Comparison of ENCODE assay signal across 8 cellular contexts in the genomic region with DNA sequence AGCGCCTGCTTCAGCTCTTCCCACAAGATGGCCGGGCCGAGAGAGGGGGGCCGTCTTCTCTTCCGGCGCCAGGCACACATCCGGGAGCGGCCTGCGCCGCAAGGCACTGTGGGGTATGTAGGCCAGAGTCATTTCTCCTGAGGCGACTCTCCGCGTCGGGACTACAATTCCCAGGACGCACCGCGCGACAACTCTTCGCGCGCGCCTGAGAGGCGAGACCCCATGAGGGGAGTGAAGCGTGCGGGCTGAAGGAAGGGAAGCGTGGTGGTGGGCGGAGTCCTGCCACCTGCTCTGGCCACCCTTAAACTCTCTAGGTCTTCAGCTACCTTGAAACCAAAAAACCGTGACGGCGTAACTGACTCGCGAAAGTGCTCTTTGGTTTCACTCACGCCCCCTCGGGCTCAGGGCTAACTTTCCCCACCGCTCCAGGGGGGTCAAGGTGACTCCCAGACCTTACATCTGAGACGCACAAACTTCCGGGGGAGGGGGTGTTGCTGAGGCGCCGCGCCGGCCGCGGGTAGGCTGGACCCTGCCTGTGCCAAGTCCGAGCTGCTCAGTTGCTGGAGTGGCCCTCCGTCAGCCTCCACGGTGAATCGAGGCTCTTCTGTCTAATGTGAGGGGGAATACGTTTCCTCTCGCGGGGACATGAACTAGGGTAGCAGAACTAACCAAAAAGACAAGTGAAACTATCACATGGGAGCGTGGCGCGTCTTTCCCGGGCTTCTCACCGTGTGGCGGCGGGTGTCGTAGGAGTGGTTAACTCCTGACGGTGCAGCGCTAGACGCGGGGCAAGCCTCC. TPM values are rescaled to one million over a fixed set of nuclear protein-coding genes. Genes with fewer than 3 reads are reported as not detected.
DNase-seq lines count a peak whose midpoint lies in the region; TF ChIP-seq lines count a peak whose summit lies in the region.

SERBP1 (minus strand) TSS at position 45 of the 798 bp plus-strand sequence. CDS start 102 bp downstream, outside the sequence.

- CTCF ChIA-PET in CD8-positive, alpha-beta memory T cell (lab: Charles Lee): interaction anchor here (1.0 to 1.8 kb wide), 3 partner anchors 13 to 47 kb away, joined by 3 to 4 read pairs (median 3); no protein-coding TSS in a partner anchor
- CTCF ChIA-PET in activated CD8-positive, alpha-beta memory T cell treated with anti-CD3 and anti-CD28 coated beads for 36 hours (lab: Charles Lee): interaction anchor here (0.8 to 2.4 kb wide), 3 partner anchors 12 to 96 kb away, joined by 3 to 7 read pairs (median 4); no protein-coding TSS in a partner anchor

- peak within 1 kb of the TSS; percentile 93 for H3K27ac ChIP-seq in CD8-positive, alpha-beta memory T cell (ENCODE audit: low read depth, low read length)
- peak within 1 kb of the TSS; percentile 96 for H3K27ac ChIP-seq in effector memory CD4-positive, alpha-beta T cell (ENCODE audit: insufficient read depth, low read length, poor library complexity, severe bottlenecking)

- peaks cover 41 to 52% (median 46%) of the 10 kb centered on the region in 3 donors for H3K4me1 Mint-ChIP-seq in CD8-positive, alpha-beta memory T cell

- peaks cover 4% of the 10 kb centered on the region for H3K36me3 ChIP-seq in CD8-positive, alpha-beta memory T cell (ENCODE audit: insufficient read depth, low read length)
- H3K36me3 ChIP-seq in effector memory CD4-positive, alpha-beta T cell (ENCODE audit: control insufficient read depth, insufficient read depth, low read length): peaks cover 5% of the 10 kb centered on the region

- peaks cover 0 to 51% (median 6%) of the 10 kb centered on the region in 3 donors for H3K36me3 Mint-ChIP-seq in CD8-positive, alpha-beta memory T cell

- H3K9me3 Mint-ChIP-seq in CD8-positive, alpha-beta memory T cell: peaks cover 0 to 2% (median 0%) of the 10 kb centered on the region in 5 donors

- no peaks in the 10 kb centered on the region for H3K27me3 Mint-ChIP-seq in CD8-positive, alpha-beta memory T cell

- peaks cover 28% of the 10 kb centered on the region for H3K4me1 ChIP-seq in CD8-positive, alpha-beta memory T cell (ENCODE audit: insufficient read depth, low read length)
- H3K4me1 ChIP-seq in effector memory CD4-positive, alpha-beta T cell (ENCODE audit: control insufficient read depth, insufficient read depth, low read length, poor library complexity, severe bottlenecking): peaks cover 8% of the 10 kb centered on the region

- H3K4me3 ChIP-seq in CD8-positive, alpha-beta memory T cell (ENCODE audit: low read length): peak within 1 kb of the TSS; percentile 81
- H3K4me3 ChIP-seq in effector memory CD4-positive, alpha-beta T cell (ENCODE audit: insufficient read depth, low read depth, low read length, poor library complexity, severe bottlenecking): peak within 1 kb of the TSS; percentile 99

- no peaks in the 10 kb centered on the region for H3K9me3 ChIP-seq in CD8-positive, alpha-beta memory T cell (ENCODE audit: low read length)
- no peaks in the 10 kb centered on the region for H3K9me3 ChIP-seq in effector memory CD4-positive, alpha-beta T cell (ENCODE audit: control insufficient read depth, low read length)

- no peak for TF ChIP-seq CTCF in GM20000 (IDR thresholded peaks at IDR 0.05; ENCODE audit: extremely low read depth, missing control alignments)

- peak within 1 kb of the TSS; percentile 94 to 100 (median 98) for H3K27ac Mint-ChIP-seq in CD8-positive, alpha-beta memory T cell

- POLR2A ChIA-PET in CD8-positive, alpha-beta memory T cell (lab: Charles Lee): interaction anchor here (1.0 to 2.9 kb wide), 4 partner anchors 22 to 506 kb away, joined by 3 to 9 read pairs (median 4); partner anchors contain the start of genes DNAI4 and MIER1
- POLR2A ChIA-PET in activated CD8-positive, alpha-beta memory T cell treated with anti-CD3 and anti-CD28 coated beads for 36 hours (lab: Charles Lee): interaction anchor here (0.6 to 2.0 kb wide), 8 partner anchors 9 to 258 kb away, joined by 3 to 9 read pairs (median 3); partner anchors contain the start of gene GADD45A

- peak; percentile 90 to 97 (median 94) for DNase-seq in CD8-positive, alpha-beta memory T cell
- DNase-seq in GM20000 (ENCODE audit: low spot score) (peak; percentile 93), HT-29 (ENCODE audit: low spot score) (peak; percentile 98), NOMO-1 (lab: John Stamatoyannopoulos, UW; ENCODE audit: unreplicated experiment in 2 of 2) (peak; percentile 96 to 97), medulla oblongata (ENCODE audit: extremely low spot score) (peak; percentile 98)
- DNase-seq in effector memory CD4-positive, alpha-beta T cell: peak; percentile 86 to 94 (median 93)
- DNase-seq in stimulated activated CD8-positive, alpha-beta memory T cell treated with anti-CD3 and anti-CD28 coated beads, Interleukin-12 subunit alpha, Interleukin-12 subunit beta, amount 100 ng/mL, for 1 hour (ENCODE audit: low read depth): peak; percentile 89

- peak within 1 kb of the TSS; percentile 92 to 100 (median 94) for H3K4me3 Mint-ChIP-seq in CD8-positive, alpha-beta memory T cell

- H3K27me3 ChIP-seq in CD8-positive, alpha-beta memory T cell (ENCODE audit: insufficient read depth, low read length, poor library complexity, severe bottlenecking): no peaks in the 10 kb centered on the region
- no peaks in the 10 kb centered on the region for H3K27me3 ChIP-seq in effector memory CD4-positive, alpha-beta T cell (replicated peaks; ENCODE audit: control insufficient read depth, insufficient read depth, low read length, poor library complexity, severe bottlenecking)

RNA-seq across cellular contexts. Expression of gene SERBP1, which starts in this region (rescaled TPM):
- 100 to 1,000 TPM; 545 to 549 TPM for total RNA-seq in CD8-positive, alpha-beta memory T cell
- polyA plus RNA-seq in CD8-positive, alpha-beta memory T cell: 127 TPM
- 227 TPM in 2 replicates for total RNA-seq in HT-29 (2014; rRNA removed; shearing (Covaris generic))
- 100 to 1,000 TPM; 575 to 585 TPM for total RNA-seq in activated CD8-positive, alpha-beta memory T cell treated with anti-CD3 and anti-CD28 coated beads for 36 hours

Comparison
In these comparisons a context has a peak if more than half of its experiments do, and no peak if none do; other contexts are left out.
1. Peak in every context shown above with its lines: DNase-seq, H3K4me3 ChIP-seq and H3K27ac ChIP-seq.